23 cellular contexts compared by ENCODE assay signal in the genomic region with DNA sequence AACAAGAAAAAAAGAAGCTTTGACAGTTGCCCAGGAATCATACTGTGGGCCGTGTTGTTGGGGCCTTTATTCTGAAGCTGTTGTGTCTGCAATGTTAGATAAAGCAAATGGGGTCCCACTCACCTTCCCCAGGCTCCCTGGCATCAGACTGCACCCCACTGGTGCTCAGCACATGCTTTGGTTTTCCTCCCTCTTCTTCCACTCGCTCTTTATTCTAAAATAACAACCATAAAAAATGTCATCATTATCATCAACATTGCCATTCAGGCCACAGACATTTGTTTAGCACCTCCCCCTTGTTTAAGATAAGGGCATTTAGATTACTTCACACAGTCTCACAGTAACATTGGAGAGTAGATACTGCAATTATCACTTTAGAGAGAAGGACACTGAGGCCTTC. TPM values are rescaled to one million over a fixed set of nuclear protein-coding genes. Genes with fewer than 3 reads are reported as not detected.
DNase-seq lines count a peak whose midpoint lies in the region; ATAC-seq, FAIRE-seq and TF ChIP-seq lines count a peak whose summit lies in the region.
"Had no signal": no experiment of that assay in that cellular context is flagged by ENCODE, and none has a peak within 500 bp of the region (broad histone marks: within the 10 kb centered on the region; RNA-seq: fewer than 3 reads in every experiment).

No MANE protein-coding gene starts in this region.

- H3K27ac ChIP-seq in cardiac muscle cell: peak overlapping the region; percentile 28
- no peak overlapping the region for H3K27ac ChIP-seq in MM.1S (ENCODE audit: low read length)
- H3K27ac ChIP-seq in K562 (ENCODE audit: extremely low read depth, low read depth, low read length): peak overlapping the region; percentile 42; the same call in 1 of the 3 replicates
- no peak overlapping the region for H3K27ac ChIP-seq in SK-N-SH (ENCODE audit: low read depth in 2 of 2, low read length in 1 of 2)
- H3K27ac ChIP-seq: BLaER1 treated with 17β-estradiol and CSF1 and Interleukin-3, amounts not matched to agents 10 nM and 100 nM; GM23248; KMS-11 had no signal

- H3K9ac ChIP-seq in MM.1S (ENCODE audit: low read length) (no peak overlapping the region), K562 (ENCODE audit: insufficient read depth in 1 of 2, low read depth in 2 of 2, low read length in 2 of 2) (no peak overlapping the region), SK-N-SH (no peak overlapping the region)
- H3K9ac ChIP-seq: BLaER1 treated with 17β-estradiol and CSF1 and Interleukin-3, amounts not matched to agents 10 nM and 100 nM; GM23248; KMS-11 had no signal

- no peaks in the 10 kb centered on the region for H3K9me3 ChIP-seq in cardiac muscle cell (ENCODE audit: low read depth)
- no peaks in the 10 kb centered on the region for H3K9me3 ChIP-seq in MM.1S (replicated peaks; ENCODE audit: insufficient read depth, low read length)
- H3K9me3 ChIP-seq in K562 (replicated peaks; ENCODE audit: control insufficient read depth, insufficient read depth, low read depth, low read length): no peaks in the 10 kb centered on the region
- no peaks in the 10 kb centered on the region for H3K9me3 ChIP-seq in SK-N-SH
- H3K9me3 ChIP-seq: BLaER1 treated with 17β-estradiol and CSF1 and Interleukin-3, amounts not matched to agents 10 nM and 100 nM had no signal

- TF ChIP-seq CTCF in cardiac muscle cell (IDR thresholded peaks at IDR 0.05; ENCODE audit: low read depth, low read length) (no peak), MM.1S (IDR thresholded peaks at IDR 0.05; ENCODE audit: low read length) (no peak), K562 (IDR thresholded peaks at IDR 0.05 in 2 of 3, conservative IDR thresholded peaks at IDR 0.05 in 1 of 3; ENCODE audit: insufficient read depth in 2 of 3, low read depth in 1 of 3, low read length in 3 of 3) (no peak), SK-N-SH (IDR thresholded peaks at IDR 0.05) (no peak)

- H3K4me2 ChIP-seq in MM.1S (ENCODE audit: low read depth, low read length) (no peak overlapping the region), K562 (ENCODE audit: insufficient read depth, low read length) (peak overlapping the region; percentile 51), SK-N-SH (no peak overlapping the region)
- H3K4me2 ChIP-seq: BLaER1 treated with 17β-estradiol and CSF1 and Interleukin-3, amounts not matched to agents 10 nM and 100 nM; KMS-11 had no signal

- H3K27me3 ChIP-seq in cardiac muscle cell (no peaks in the 10 kb centered on the region), MM.1S (replicated peaks; ENCODE audit: insufficient read depth, low read length) (no peaks in the 10 kb centered on the region), K562 (ENCODE audit: control insufficient read depth in 2 of 2, insufficient read depth in 2 of 2, low read length in 2 of 2) (no peaks in the 10 kb centered on the region), SK-N-SH (ENCODE audit: insufficient read depth) (no peaks in the 10 kb centered on the region)
- H3K27me3 ChIP-seq: BLaER1 treated with 17β-estradiol and CSF1 and Interleukin-3, amounts not matched to agents 10 nM and 100 nM had no signal

- no peaks in the 10 kb centered on the region for H4K20me1 ChIP-seq in MM.1S (ENCODE audit: insufficient read depth, low read length)
- no peaks in the 10 kb centered on the region for H4K20me1 ChIP-seq in K562 (replicated peaks; ENCODE audit: control insufficient read depth, insufficient read depth, low read length)
- no peaks in the 10 kb centered on the region for H4K20me1 ChIP-seq in SK-N-SH (ENCODE audit: insufficient read depth)
- H4K20me1 ChIP-seq: BLaER1 treated with 17β-estradiol and CSF1 and Interleukin-3, amounts not matched to agents 10 nM and 100 nM had no signal

- CTCF ChIA-PET in K562 (lab: Yijun Ruan, JAX; ENCODE audit: low intra/inter-chr PET ratio): no interaction called here
- CTCF ChIA-PET in SK-N-SH (lab: Yijun Ruan, JAX): interaction anchor here (1.0 to 2.5 kb wide), 2 partner anchors 19 to 61 kb away, joined by 3 to 7 read pairs; no protein-coding TSS in a partner anchor

- no peaks in the 10 kb centered on the region for H3K9me2 ChIP-seq in MM.1S (replicated peaks; ENCODE audit: insufficient read depth, low read length)
- H3K9me2 ChIP-seq in SK-N-SH: no peaks in the 10 kb centered on the region

- H3K79me2 ChIP-seq in MM.1S (ENCODE audit: low read length) (no peaks in the 10 kb centered on the region), K562 (ENCODE audit: control insufficient read depth, insufficient read depth, low read length) (peaks cover 15% of the 10 kb centered on the region; the same call in 2 of the 3 replicates), SK-N-SH (ENCODE audit: insufficient read depth) (no peaks in the 10 kb centered on the region)

- TF ChIP-seq POLR2A in K562 (conservative IDR thresholded peaks at IDR 0.05): no peak

- peaks cover 38% of the 10 kb centered on the region for H3K4me1 ChIP-seq in cardiac muscle cell (ENCODE audit: low read depth)
- 0 out of 2 replicates have a peak, but pooled peaks cover 3% of the 10 kb centered on the region for H3K4me1 ChIP-seq in MM.1S (ENCODE audit: low read length)
- H3K4me1 ChIP-seq in K562 (replicated peaks in 1 of 2; ENCODE audit: control insufficient read depth in 2 of 2, insufficient read depth in 2 of 2, low read length in 2 of 2): peaks cover 25 to 41% of the 10 kb centered on the region in 2 experiments; a peak in 4 of 5 replicates
- peaks cover 0 to 8% of the 10 kb centered on the region in 2 experiments; a peak in 1 of 4 replicates for H3K4me1 ChIP-seq in SK-N-SH (ENCODE audit: control insufficient read depth in 1 of 2, insufficient read depth in 2 of 2, low read depth in 1 of 2, low read length in 1 of 2)

- TF ChIP-seq EP300 in K562 (IDR thresholded peaks at IDR 0.05; ENCODE audit: low read length) (peak; percentile 20; the same call in 1 of the 2 replicates), SK-N-SH (IDR thresholded peaks at IDR 0.05; ENCODE audit: borderline replicate concordance in 1 of 2, low read depth in 1 of 2, low read length in 1 of 2) (no peak)

- intact Hi-C loops in left ventricle myocardium superior (cut with micrococcal nuclease) (no loop called here), K562 (cut with micrococcal nuclease) (no loop called here), posterior vena cava (cut with DNase I) (no loop called here)

- H3K36me3 ChIP-seq in cardiac muscle cell (no peaks in the 10 kb centered on the region), MM.1S (replicated peaks; ENCODE audit: insufficient read depth, low read length) (no peaks in the 10 kb centered on the region), K562 (ENCODE audit: control insufficient read depth, insufficient read depth, low read length) (no peaks in the 10 kb centered on the region), SK-N-SH (replicated peaks in 1 of 2; ENCODE audit: control insufficient read depth in 1 of 2, insufficient read depth in 2 of 2, low read length in 1 of 2) (no peaks in the 10 kb centered on the region)
- H3K36me3 ChIP-seq: BLaER1 treated with 17β-estradiol and CSF1 and Interleukin-3, amounts not matched to agents 10 nM and 100 nM had no signal

- H2AFZ ChIP-seq in MM.1S (ENCODE audit: low read length): 0 out of 2 replicates have a peak overlapping the region, but pooled peaks have one; percentile 15
- H2AFZ ChIP-seq in K562 (ENCODE audit: low read depth, low read length): peak overlapping the region; percentile 72
- no peak overlapping the region for H2AFZ ChIP-seq in SK-N-SH (ENCODE audit: low read depth)
- H2AFZ ChIP-seq: GM23248 had no signal

- 3% methylated on average over 2 of the region's 2 CpGs for WGBS in K562 (ENCODE audit: insufficient coverage, low coverage, missing lambda C conversion rate)
- 45% methylated on average over 2 of the region's 2 CpGs for WGBS in SK-N-SH (ENCODE audit: low lambda C conversion rate)

- FAIRE-seq in K562 (lab: Jason Lieb, UNC): peak; percentile 79
- FAIRE-seq: GM12878, RCC 7860 had no signal

- no peak for ATAC-seq in left ventricle myocardium superior
- peak; percentile 31 for ATAC-seq in K562
- ATAC-seq in GM18520 (IDR thresholded peaks at IDR 0.05; ENCODE audit: unreplicated experiment): no peak
- ATAC-seq: CD8-positive, alpha-beta T cell; GM12878 had no signal

- BruUV-seq in K562 (replicated peaks; lab: Mats Ljungman, UMichigan): no TSS peak

- H3K9me1 ChIP-seq in K562 (ENCODE audit: control insufficient read depth, insufficient read depth, low read length): peaks cover 3% of the 10 kb centered on the region

- H3K4me3 ChIP-seq in cardiac muscle cell (no peak overlapping the region), MM.1S (ENCODE audit: low read length) (no peak overlapping the region), K562 (no peak overlapping the region), SK-N-SH (ENCODE audit: low read depth in 2 of 2, low read length in 1 of 2) (no peak overlapping the region)
- H3K4me3 ChIP-seq: BLaER1 treated with 17β-estradiol and CSF1 and Interleukin-3, amounts not matched to agents 10 nM and 100 nM; GM12878; GM23248 had no signal

- in situ Hi-C loops in K562 (cut with MboI): no loop called here

- POLR2A ChIA-PET in K562 (lab: Yijun Ruan, JAX): interaction anchor here (0.6 to 1.0 kb wide), 3 partner anchors 12 to 1693 kb away, joined by 3 to 5 read pairs (median 3); no protein-coding TSS in a partner anchor
- POLR2A ChIA-PET in SK-N-SH (lab: Yijun Ruan, JAX): no interaction called here

- TF ChIP-seq RAD21 in K562 (CRISPR knock-in tag; conservative IDR thresholded peaks at IDR 0.05 in 1 of 2, IDR thresholded peaks at IDR 0.05 in 1 of 2) (no peak), SK-N-SH (IDR thresholded peaks at IDR 0.05; ENCODE audit: low read length) (no peak)

- H3F3A ChIP-seq in MM.1S (ENCODE audit: insufficient read depth, low read length) (no peaks in the 10 kb centered on the region), SK-N-SH (replicated peaks; ENCODE audit: insufficient read depth) (no peaks in the 10 kb centered on the region)

- DNase-seq in cardiac muscle cell (ENCODE audit: low read depth in 1 of 2, low spot score in 1 of 2) (no peak), left ventricle myocardium superior (no peak), MM.1S (no peak), K562 (ENCODE audit: extremely low read depth in 1 of 4, low spot score in 3 of 4) (peak in 2 of 4 experiments; percentile 58 to 59), posterior vena cava (ENCODE audit: low spot score) (peak; percentile 30), nucleus accumbens (lab: John Stamatoyannopoulos, UW) (no peak), SK-N-SH (no peak)
- DNase-seq: 8988T; CD8-positive, alpha-beta T cell; DND-41; GM23248; H9; NCI-H1694; NCI-H2081; NCI-H2171; NCI-H345; NCI-H524; NCI-H82 had no signal

RNA-seq across cellular contexts. Expression of a gene that starts 8.2 kb away (rescaled TPM):
- 203 and 211 TPM in 2 replicates for total RNA-seq in cardiac muscle cell
- polyA plus RNA-seq in cardiac muscle cell: 57.5 and 57.8 TPM in 2 replicates
- 274 TPM for total RNA-seq in left ventricle myocardium superior
- 14.1 and 14.2 TPM in 2 replicates for total RNA-seq in K562 (2011; cell fraction: chromatin; rRNA removed; ENCODE audit: low replicate concordance)
- total RNA-seq in K562 (2011; cell fraction: nucleolus; rRNA removed): 6.8 and 7.9 TPM in 2 replicates
- 12.1 and 14.7 TPM in 2 replicates for total RNA-seq in K562 (2011; cell fraction: nucleoplasm; rRNA removed)
- total RNA-seq in K562 (2014; rRNA removed): 8.8 and 9.8 TPM in 2 replicates
- total RNA-seq in K562 (2014; rRNA removed; fragmentation: Illumina TruSeq; extraction: Trizol): 6.7 and 7.6 TPM in 2 replicates
- 6.6 and 6.7 TPM in 2 replicates for total RNA-seq in K562 (2015; rRNA removed; fragmentation: Illumina TruSeq; extraction: Trizol)
- 10.1 and 10.7 TPM in 2 replicates for total RNA-seq in K562 (2021)
- 4.2 and 4.3 TPM in 2 replicates for polyA plus RNA-seq in K562 (2011; rRNA removed)
- polyA plus RNA-seq in K562 (2011; cell fraction: cytosol; rRNA removed): 2.7 and 3.6 TPM in 2 replicates
- polyA plus RNA-seq in K562 (2011; cell fraction: nucleus; rRNA removed): 4.4 and 5.0 TPM in 2 replicates
- 5.2 and 6.0 TPM in 2 replicates for polyA plus RNA-seq in K562 (2012)
- polyA plus RNA-seq in K562 (2014; fragmentation: Illumina TruSeq; extraction: Trizol): 4.7 and 6.5 TPM in 2 replicates
- under 1 TPM; 0.69 to 0.82 TPM for polyA plus RNA-seq in K562 (2014; fragmentation: Nextera tagmentation; extraction: Ambion mirVana)
- 3.3 TPM in 2 replicates for polyA plus RNA-seq in K562 (2014; rRNA removed)
- 5.5 and 7.1 TPM in 2 replicates for polyA minus RNA-seq in K562 (2011; rRNA and poly(A)+ RNA removed)
- polyA minus RNA-seq in K562 (2011; cell fraction: cytosol; rRNA and poly(A)+ RNA removed): 5.5 and 9.8 TPM in 2 replicates
- polyA minus RNA-seq in K562 (2011; cell fraction: nucleus; rRNA and poly(A)+ RNA removed): 4.2 and 5.4 TPM in 2 replicates
- under 1 TPM; 0.29 to 0.97 TPM for total RNA-seq in posterior vena cava
- polyA plus RNA-seq in SK-N-SH (2012; rRNA removed): 0.05 and 0.15 TPM in 2 replicates
- 0.07 and 0.10 TPM in 2 replicates for polyA plus RNA-seq in SK-N-SH (2012; cell fraction: cytosol; rRNA removed)
- 0.14 and 0.45 TPM in 2 replicates for polyA plus RNA-seq in SK-N-SH (2012; cell fraction: nucleus; rRNA removed)
- total RNA-seq: CD8-positive, alpha-beta T cell; GM23248 had no signal
- polyA plus RNA-seq: GM23248 had no signal

RNA-seq across cellular contexts. Expression of a gene that starts 50.5 kb away (rescaled TPM):
- total RNA-seq in cardiac muscle cell (19.1 and 32.6 TPM in 2 replicates), left ventricle myocardium superior (1.3 TPM), K562 (2014; rRNA removed) (37.4 and 40.0 TPM in 2 replicates), K562 (2014; rRNA removed; fragmentation: Illumina TruSeq; extraction: Trizol) (49.0 and 54.6 TPM in 2 replicates), K562 (2015; rRNA removed; fragmentation: Illumina TruSeq; extraction: Trizol) (47.0 TPM in 2 replicates), K562 (2021) (36.1 and 39.6 TPM in 2 replicates), posterior vena cava (1 to 10 TPM; 1.0 to 2.0 TPM)
- polyA plus RNA-seq in cardiac muscle cell (35.5 and 59.3 TPM in 2 replicates), K562 (2011; rRNA removed) (62.2 and 69.2 TPM in 2 replicates), K562 (2014; fragmentation: Illumina TruSeq; extraction: Trizol) (47.4 and 50.4 TPM in 2 replicates), K562 (2014; fragmentation: Nextera tagmentation; extraction: Ambion mirVana) (10 to 100 TPM; 18.7 to 28.5 TPM), K562 (2014; rRNA removed) (71.4 and 72.4 TPM in 2 replicates), SK-N-SH (2012; rRNA removed) (17.4 and 20.2 TPM in 2 replicates)
- 49.0 and 106 TPM in 2 replicates for total RNA-seq in K562 (2011; cell fraction: chromatin; rRNA removed; ENCODE audit: low replicate concordance)
- total RNA-seq in K562 (2011; cell fraction: nucleolus; rRNA removed): 32.9 and 41.1 TPM in 2 replicates
- total RNA-seq in K562 (2011; cell fraction: nucleoplasm; rRNA removed): 60.8 and 87.6 TPM in 2 replicates
- 30.3 and 45.4 TPM in 2 replicates for polyA plus RNA-seq in K562 (2011; cell fraction: cytosol; rRNA removed)
- 36.3 and 39.7 TPM in 2 replicates for polyA plus RNA-seq in K562 (2011; cell fraction: nucleus; rRNA removed)
- 33.8 and 39.9 TPM in 2 replicates for polyA plus RNA-seq in K562 (2012)
- 21.1 and 25.1 TPM in 2 replicates for polyA minus RNA-seq in K562 (2011; rRNA and poly(A)+ RNA removed)
- polyA minus RNA-seq in K562 (2011; cell fraction: cytosol; rRNA and poly(A)+ RNA removed): 13.4 and 17.7 TPM in 2 replicates
- polyA minus RNA-seq in K562 (2011; cell fraction: nucleus; rRNA and poly(A)+ RNA removed): 24.2 and 35.8 TPM in 2 replicates
- 18.5 and 21.2 TPM in 2 replicates for polyA plus RNA-seq in SK-N-SH (2012; cell fraction: cytosol; rRNA removed)
- polyA plus RNA-seq in SK-N-SH (2012; cell fraction: nucleus; rRNA removed): 14.9 and 21.9 TPM in 2 replicates

RNA-seq across cellular contexts. Expression of a gene that starts 51.0 kb away (rescaled TPM):
- total RNA-seq in cardiac muscle cell (58.9 and 63.2 TPM in 2 replicates), left ventricle myocardium superior (89.2 TPM), K562 (2014; rRNA removed) (30.4 and 32.7 TPM in 2 replicates), K562 (2014; rRNA removed; fragmentation: Illumina TruSeq; extraction: Trizol) (74.6 and 84.8 TPM in 2 replicates), K562 (2015; rRNA removed; fragmentation: Illumina TruSeq; extraction: Trizol) (66.2 and 69.9 TPM in 2 replicates), K562 (2021) (84.4 and 87.3 TPM in 2 replicates), posterior vena cava (10 to 100 TPM; 75.1 to 78.7 TPM)
- polyA plus RNA-seq in cardiac muscle cell (111 and 146 TPM in 2 replicates), K562 (2011; rRNA removed) (40.2 and 53.3 TPM in 2 replicates), K562 (2014; fragmentation: Illumina TruSeq; extraction: Trizol) (48.6 and 57.4 TPM in 2 replicates), K562 (2014; fragmentation: Nextera tagmentation; extraction: Ambion mirVana) (100 to 1,000 TPM in 1 of 2 experiments, 10 to 100 TPM in 1; 90.4 to 131 TPM), K562 (2014; rRNA removed) (35.0 and 42.5 TPM in 2 replicates), SK-N-SH (2012; rRNA removed) (17.5 and 22.3 TPM in 2 replicates)
- total RNA-seq in K562 (2011; cell fraction: chromatin; rRNA removed; ENCODE audit: low replicate concordance): 37.9 and 110 TPM in 2 replicates
- 25.9 and 27.2 TPM in 2 replicates for total RNA-seq in K562 (2011; cell fraction: nucleolus; rRNA removed)
- total RNA-seq in K562 (2011; cell fraction: nucleoplasm; rRNA removed): 43.5 and 65.2 TPM in 2 replicates
- polyA plus RNA-seq in K562 (2011; cell fraction: cytosol; rRNA removed): 11.4 and 16.9 TPM in 2 replicates
- polyA plus RNA-seq in K562 (2011; cell fraction: nucleus; rRNA removed): 12.0 and 21.6 TPM in 2 replicates
- polyA plus RNA-seq in K562 (2012): 58.4 and 83.6 TPM in 2 replicates
- polyA minus RNA-seq in K562 (2011; rRNA and poly(A)+ RNA removed): 82.5 and 93.0 TPM in 2 replicates
- 42.1 and 43.0 TPM in 2 replicates for polyA minus RNA-seq in K562 (2011; cell fraction: cytosol; rRNA and poly(A)+ RNA removed)
- polyA minus RNA-seq in K562 (2011; cell fraction: nucleus; rRNA and poly(A)+ RNA removed): 39.7 and 71.0 TPM in 2 replicates
- polyA plus RNA-seq in SK-N-SH (2012; cell fraction: cytosol; rRNA removed): 28.9 and 34.6 TPM in 2 replicates
- 9.3 and 24.5 TPM in 2 replicates for polyA plus RNA-seq in SK-N-SH (2012; cell fraction: nucleus; rRNA removed)

Comparison
In these comparisons a context has a peak if more than half of its experiments do, and no peak if none do; other contexts are left out.
1. H3K27ac ChIP-seq: peak in cardiac muscle cell (single experiment) and K562 (single experiment); none in MM.1S (single experiment) and SK-N-SH (0 of 2).
2. RNA of a gene that starts 8.2 kb away (total RNA-seq): 274 TPM in left ventricle myocardium superior (single experiment) and 203 to 211 TPM in cardiac muscle cell; 6.6 to 14.7 TPM in K562 and 0.29 to 0.97 TPM in posterior vena cava; every median in the first group is over 10 times any median in the second.